12 cellular contexts compared by ENCODE assay signal in genomic region chr13:46575843-46576242, GRCh38. TPM values are rescaled to one million over a fixed set of nuclear protein-coding genes. Genes with fewer than 3 reads are reported as not detected.
DNase-seq lines count a peak whose midpoint lies in the region; ATAC-seq and TF ChIP-seq lines count a peak whose summit lies in the region.
"Had no signal": no experiment of that assay in that cellular context is flagged by ENCODE, and none has a peak within 500 bp of the region (broad histone marks: within the 10 kb centered on the region; RNA-seq: fewer than 3 reads in every experiment).

No MANE protein-coding gene starts in this region.

- no peak overlapping the region for H2BK12ac ChIP-seq in trophoblast cell (ENCODE audit: low read length)

- peaks cover 2% of the 10 kb centered on the region for H3K79me1 ChIP-seq in trophoblast cell (ENCODE audit: low read length)

- TF ChIP-seq CTCF in fibroblast of pulmonary artery (IDR thresholded peaks at IDR 0.05; ENCODE audit: low read length, missing control alignments), result no peak
- no peak for TF ChIP-seq CTCF in Caco-2 (IDR thresholded peaks at IDR 0.05; ENCODE audit: insufficient read depth in 1 of 2, low read depth in 1 of 2, low read length in 1 of 2, severe bottlenecking in 1 of 2, unreplicated experiment in 1 of 2)
- TF ChIP-seq CTCF in GM23338 (conservative IDR thresholded peaks at IDR 0.05; ENCODE audit: low read depth in 2 of 2), result no peak

- peaks cover 43 to 95% (median 76%) of the 10 kb centered on the region in 11 experiments; a peak in 20 of 22 replicates for H4K20me1 ChIP-seq in BLaER1 treated with 17β-estradiol and CSF1 and Interleukin-3, amounts not matched to agents 10 nM and 100 nM
- peaks cover 13% of the 10 kb centered on the region; the same call in 1 of the 2 replicates for H4K20me1 ChIP-seq in GM23338 (replicated peaks; ENCODE audit: insufficient read depth)

- H3K4me3 ChIP-seq in BLaER1 treated with 17β-estradiol and CSF1 and Interleukin-3, amounts not matched to agents 10 nM and 100 nM, result no peak overlapping the region
- no peak overlapping the region for H3K4me3 ChIP-seq in SJCRH30
- peak overlapping the region; percentile 9 for H3K4me3 ChIP-seq in fibroblast of pulmonary artery (replicated peaks; ENCODE audit: low read depth, low read length)
- no peak overlapping the region for H3K4me3 ChIP-seq in trophoblast cell (ENCODE audit: low read depth, low read length)
- H3K4me3 ChIP-seq in Caco-2 (ENCODE audit: low read depth, low read length), result no peak overlapping the region
- H3K4me3 ChIP-seq in GM23338, result no peak overlapping the region

- DNase-seq in SJCRH30 (peak; percentile 69 to 76), fibroblast of pulmonary artery (ENCODE audit: low read depth) (peak; percentile 93), trophoblast cell (no peak), Caco-2 (no peak), GM23338 (ENCODE audit: low spot score) (no peak)
- DNase-seq in effector CD4-positive, alpha-beta T cell, result no peak
- DNase-seq: Calu3; Karpas-422; left colon; stimulated activated CD4-positive, alpha-beta T cell treated with anti-CD3 and anti-CD28 coated beads, Interleukin-2, amount 100 ng/mL, for 24 hours had no signal

- no CpG with 5 or more reads among the region's 5 CpGs for WGBS in trophoblast cell (ENCODE audit: extremely low coverage, insufficient coverage, insufficient read length)

- H3K27ac Mint-ChIP-seq in Caco-2 (ENCODE audit: unreplicated experiment) (no peak overlapping the region), GM23338 (no peak overlapping the region)

- intact Hi-C loops in Caco-2 (cut with micrococcal nuclease; ENCODE audit: unreplicated experiment), result loop anchor here (1.0 kb wide), 1 partner anchor 7 kb away; no protein-coding TSS in a partner anchor

- H4K91ac ChIP-seq in trophoblast cell (ENCODE audit: low read depth, low read length), result no peak overlapping the region

- H3K27me3 Mint-ChIP-seq in Caco-2 (ENCODE audit: insufficient read depth, unreplicated experiment), result no peaks in the 10 kb centered on the region
- no peaks in the 10 kb centered on the region for H3K27me3 Mint-ChIP-seq in GM23338 (ENCODE audit: insufficient read depth, low read depth, poor library complexity)

- no peak overlapping the region for H3K23ac ChIP-seq in trophoblast cell (ENCODE audit: low read length)

- H3K4me1 Mint-ChIP-seq in Caco-2 (ENCODE audit: low read depth, unreplicated experiment), result peaks cover 47% of the 10 kb centered on the region
- H3K4me1 Mint-ChIP-seq in GM23338, result peaks cover 30% of the 10 kb centered on the region; the same call in 2 of the 3 replicates

- H3K27ac ChIP-seq in BLaER1 treated with 17β-estradiol and CSF1 and Interleukin-3, amounts not matched to agents 10 nM and 100 nM, result peak overlapping the region in 8 of 11 experiments; percentile 25 to 75 (median 66); a peak in 15 of 22 replicates
- H3K27ac ChIP-seq in SJCRH30 (peak overlapping the region; percentile 82), trophoblast cell (ENCODE audit: low read depth, low read length) (no peak overlapping the region), GM23338 (ENCODE audit: low read depth) (no peak overlapping the region)

- H4K12ac ChIP-seq in trophoblast cell (ENCODE audit: low read depth, low read length), result no peak overlapping the region

- H3K4me1 ChIP-seq in BLaER1 treated with 17β-estradiol and CSF1 and Interleukin-3, amounts not matched to agents 10 nM and 100 nM, result peaks cover 74 to 93% (median 88%) of the 10 kb centered on the region in 10 experiments
- H3K4me1 ChIP-seq in SJCRH30 (peaks cover 64% of the 10 kb centered on the region), trophoblast cell (ENCODE audit: control insufficient read depth in 1 of 2, insufficient read depth in 2 of 2, low read length in 2 of 2) (peaks cover 5 to 14% of the 10 kb centered on the region in 2 experiments), Caco-2 (peaks cover 52% of the 10 kb centered on the region), GM23338 (ENCODE audit: insufficient read depth) (peaks cover 16% of the 10 kb centered on the region; the same call in 1 of the 2 replicates)

- BruUV-seq in Caco-2 (replicated peaks; lab: Mats Ljungman, UMichigan), result no TSS peak

- H3K36me3 Mint-ChIP-seq in Caco-2 (ENCODE audit: insufficient read depth, unreplicated experiment), result peaks cover 30% of the 10 kb centered on the region
- H3K36me3 Mint-ChIP-seq in GM23338 (ENCODE audit: low read depth), result no peaks in the 10 kb centered on the region

- no peak overlapping the region for H3K18ac ChIP-seq in trophoblast cell (ENCODE audit: low read length)

- H3K4me2 ChIP-seq in BLaER1 treated with 17β-estradiol and CSF1 and Interleukin-3, amounts not matched to agents 10 nM and 100 nM, result peak overlapping the region; percentile 79 to 97 (median 92)
- no peak overlapping the region for H3K4me2 ChIP-seq in trophoblast cell (ENCODE audit: low read length)
- no peak overlapping the region for H3K4me2 ChIP-seq in GM23338

- H3K9me2 ChIP-seq in GM23338 (ENCODE audit: insufficient read depth), result no peaks in the 10 kb centered on the region

- H3K36me3 ChIP-seq in BLaER1 treated with 17β-estradiol and CSF1 and Interleukin-3, amounts not matched to agents 10 nM and 100 nM, result peaks cover 0 to 12% (median 0%) of the 10 kb centered on the region in 11 experiments; a peak in 3 of 22 replicates
- H3K36me3 ChIP-seq in SJCRH30, result no peaks in the 10 kb centered on the region
- H3K36me3 ChIP-seq in trophoblast cell (ENCODE audit: control insufficient read depth in 1 of 2, insufficient read depth in 2 of 2, low read length in 2 of 2), result no peaks in the 10 kb centered on the region
- no peaks in the 10 kb centered on the region for H3K36me3 ChIP-seq in Caco-2 (ENCODE audit: control insufficient read depth, insufficient read depth, low read length)
- no peaks in the 10 kb centered on the region for H3K36me3 ChIP-seq in GM23338 (ENCODE audit: insufficient read depth)

- no peak overlapping the region for H2AK5ac ChIP-seq in trophoblast cell (ENCODE audit: low read length)

- H2BK120ac ChIP-seq in trophoblast cell (ENCODE audit: insufficient read depth, low read length, poor library complexity), result no peak overlapping the region

- no peak overlapping the region for H2BK5ac ChIP-seq in trophoblast cell (ENCODE audit: low read depth, low read length, poor library complexity)

- H2AFZ ChIP-seq in trophoblast cell (ENCODE audit: insufficient read depth, low read length, poor library complexity) (no peak overlapping the region), GM23338 (no peak overlapping the region)

- H3K27me3 ChIP-seq in BLaER1 treated with 17β-estradiol and CSF1 and Interleukin-3, amounts not matched to agents 10 nM and 100 nM, result no peaks in the 10 kb centered on the region
- no peaks in the 10 kb centered on the region for H3K27me3 ChIP-seq in SJCRH30
- no peaks in the 10 kb centered on the region for H3K27me3 ChIP-seq in trophoblast cell (ENCODE audit: insufficient read depth, low read length)
- no peaks in the 10 kb centered on the region for H3K27me3 ChIP-seq in Caco-2 (replicated peaks; ENCODE audit: control insufficient read depth, insufficient read depth, low read length)
- no peaks in the 10 kb centered on the region for H3K27me3 ChIP-seq in GM23338 (ENCODE audit: insufficient read depth)

- H3F3A ChIP-seq in GM23338 (replicated peaks; ENCODE audit: low read depth), result no peaks in the 10 kb centered on the region

- peak overlapping the region in 1 of 11 experiments; percentile 12; a peak in 2 of 22 replicates for H3K9ac ChIP-seq in BLaER1 treated with 17β-estradiol and CSF1 and Interleukin-3, amounts not matched to agents 10 nM and 100 nM
- no peak overlapping the region for H3K9ac ChIP-seq in trophoblast cell (ENCODE audit: low read length)

- H3K14ac ChIP-seq in trophoblast cell (ENCODE audit: low read length), result no peak overlapping the region

- H4K8ac ChIP-seq in trophoblast cell (ENCODE audit: low read depth, low read length), result no peak overlapping the region

- no peak overlapping the region for H3K4me3 Mint-ChIP-seq in Caco-2 (ENCODE audit: unreplicated experiment)
- H3K4me3 Mint-ChIP-seq in GM23338, result no peak overlapping the region

- no peaks in the 10 kb centered on the region for H3K9me3 ChIP-seq in BLaER1 treated with 17β-estradiol and CSF1 and Interleukin-3, amounts not matched to agents 10 nM and 100 nM (replicated peaks in 1 of 11)
- no peaks in the 10 kb centered on the region for H3K9me3 ChIP-seq in SJCRH30 (replicated peaks)
- no peaks in the 10 kb centered on the region for H3K9me3 ChIP-seq in trophoblast cell (ENCODE audit: insufficient read depth, low read depth, low read length)
- H3K9me3 ChIP-seq in Caco-2, result no peaks in the 10 kb centered on the region

- POLR2A ChIA-PET in Caco-2 (lab: Charles Lee), result no interaction called here

- ATAC-seq in GM23338 (no peak), HG02840 (IDR thresholded peaks at IDR 0.05; ENCODE audit: low FRiP score, unreplicated experiment) (no peak)

- H3K9me3 Mint-ChIP-seq in Caco-2 (ENCODE audit: unreplicated experiment) (no peaks in the 10 kb centered on the region), GM23338 (no peaks in the 10 kb centered on the region)

- H3K4ac ChIP-seq in trophoblast cell (ENCODE audit: low read depth, low read length), result peak overlapping the region; percentile 4

- H3K79me2 ChIP-seq in trophoblast cell (ENCODE audit: control insufficient read depth, insufficient read depth, low read length, poor library complexity) (peaks cover 7% of the 10 kb centered on the region), GM23338 (replicated peaks; ENCODE audit: insufficient read depth) (peaks cover 52% of the 10 kb centered on the region)

- CTCF ChIA-PET in Caco-2 (lab: Charles Lee), result no interaction called here

TF ChIP-seq in GM23338, 12 proteins besides CTCF, POLR2A, EP300 and RAD21 (continues in another document):
- no peak for TF ChIP-seq JUNB (IDR thresholded peaks at IDR 0.05; ENCODE audit: unreplicated experiment)
- TF ChIP-seq CREB1 (CRISPR knock-in tag; IDR thresholded peaks at IDR 0.05; ENCODE audit: low read depth), result no peak
- no peak for TF ChIP-seq NANOG (IDR thresholded peaks at IDR 0.05; ENCODE audit: borderline replicate concordance)
- TF ChIP-seq EZH2phosphoT487 (IDR thresholded peaks at IDR 0.05; ENCODE audit: unreplicated experiment), result no peak
- no peak for TF ChIP-seq ZNF114 (CRISPR knock-in tag; IDR thresholded peaks at IDR 0.05)
- no peak for TF ChIP-seq EZH2 (IDR thresholded peaks at IDR 0.05; ENCODE audit: low read depth, unreplicated experiment)
- TF ChIP-seq STAT1 (IDR thresholded peaks at IDR 0.05; ENCODE audit: unreplicated experiment), result no peak

RNA-seq across cellular contexts. Expression of gene LRCH1, which starts 22.9 kb away (rescaled TPM):
- 9.2 and 10.9 TPM in 2 replicates for total RNA-seq in SJCRH30 (2014; rRNA removed; shearing (Covaris generic))
- polyA plus RNA-seq in trophoblast cell (2013), result 13.9 and 14.1 TPM in 2 replicates
- total RNA-seq in Caco-2 (2022), result 27.0 and 30.7 TPM in 2 replicates
- 8.0 and 9.2 TPM in 2 replicates for total RNA-seq in GM23338 (2014; rRNA removed; shearing (Covaris generic))
- polyA plus RNA-seq in GM23338 (2016; fragmentation: Nextera tagmentation; extraction: Ambion mirVana), result 3.1 and 3.9 TPM in 2 replicates

Comparison
In these comparisons a context has a peak if more than half of its experiments do, and no peak if none do; other contexts are left out.
1. H3K27ac ChIP-seq: peak in BLaER1 treated with 17β-estradiol and CSF1 and Interleukin-3, amounts not matched to agents 10 nM and 100 nM (8 of 11) and SJCRH30 (single experiment); none in trophoblast cell (single experiment) and GM23338 (single experiment).
2. H3K4me2 ChIP-seq: peak in BLaER1 treated with 17β-estradiol and CSF1 and Interleukin-3, amounts not matched to agents 10 nM and 100 nM (11 of 11); none in trophoblast cell (single experiment) and GM23338 (single experiment).
3. DNase-seq: peak in SJCRH30 (2 of 2) and fibroblast of pulmonary artery (single experiment); none in trophoblast cell (0 of 2), effector CD4-positive, alpha-beta T cell (single experiment), Caco-2 (0 of 2) and GM23338 (single experiment).